Comparison of ENCODE assay signal across 12 cellular contexts in the genomic region with DNA sequence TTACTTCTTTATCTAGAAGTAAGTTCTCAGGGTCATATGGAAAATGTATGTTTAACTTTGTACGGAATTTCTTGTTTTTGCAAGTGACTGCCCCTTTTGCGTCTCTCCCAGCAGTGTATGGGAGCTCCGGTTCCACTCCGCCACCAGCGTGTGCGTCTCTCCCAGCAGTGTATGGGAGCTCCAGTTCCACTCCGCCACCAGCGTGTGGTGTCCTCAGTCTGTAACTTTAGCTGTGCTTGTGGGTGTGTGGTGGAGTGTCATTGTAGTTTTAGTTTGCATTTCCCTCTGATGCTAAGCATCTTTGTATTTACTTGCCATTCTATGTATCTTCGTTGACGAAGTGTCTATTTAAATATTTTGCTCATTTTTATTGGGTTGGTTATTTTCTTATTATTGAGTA. TPM values are rescaled to one million over a fixed set of nuclear protein-coding genes. Genes with fewer than 3 reads are reported as not detected.
DNase-seq lines count a peak whose midpoint lies in the region; ATAC-seq, FAIRE-seq and TF ChIP-seq lines count a peak whose summit lies in the region.
"Had no signal": no experiment of that assay in that cellular context is flagged by ENCODE, and none has a peak within 500 bp of the region (broad histone marks: within the 10 kb centered on the region; RNA-seq: fewer than 3 reads in every experiment).

No MANE protein-coding gene starts in this region.

- BruUV-seq in PC-3 (replicated peaks; lab: Mats Ljungman, UMichigan): no TSS peak

- H3K9me3 Mint-ChIP-seq in endothelial cell (ENCODE audit: unreplicated experiment): no peaks in the 10 kb centered on the region

- intact Hi-C loops in PC-3 (cut with micrococcal nuclease): loop anchor here (10.0 kb wide), 1 partner anchor 177 kb away; no protein-coding TSS in a partner anchor

- H3K27ac Mint-ChIP-seq in endothelial cell (ENCODE audit: unreplicated experiment): no peak overlapping the region

- no peak overlapping the region for H3K4me3 ChIP-seq in PC-3 (ENCODE audit: low read length)

- peaks cover 86% of the 10 kb centered on the region for H3K79me2 ChIP-seq in PC-3 (ENCODE audit: low read length)

- no peaks in the 10 kb centered on the region for H3K9me3 ChIP-seq in PC-3 (ENCODE audit: low read length)

- POLR2A ChIA-PET in PC-3 (lab: Charles Lee; ENCODE audit: unreplicated experiment): no interaction called here

- peaks cover 13% of the 10 kb centered on the region for H3K36me3 ChIP-seq in PC-3 (ENCODE audit: low read depth, low read length)

- H4K20me1 ChIP-seq in PC-3 (ENCODE audit: low read length): peaks cover 36% of the 10 kb centered on the region

- no peaks in the 10 kb centered on the region for H3K9me2 ChIP-seq in PC-3 (replicated peaks; ENCODE audit: low read length)

- no peak for ATAC-seq in PC-3
- ATAC-seq in GM19397 (IDR thresholded peaks at IDR 0.05; ENCODE audit: unreplicated experiment): no peak

- peaks cover 20% of the 10 kb centered on the region for H3K4me1 Mint-ChIP-seq in endothelial cell (ENCODE audit: unreplicated experiment)

- peaks cover 8% of the 10 kb centered on the region for H3K27me3 Mint-ChIP-seq in endothelial cell (ENCODE audit: unreplicated experiment)

- H3K36me3 Mint-ChIP-seq in endothelial cell (ENCODE audit: low read depth, unreplicated experiment): peaks cover 5% of the 10 kb centered on the region

- H3F3A ChIP-seq in PC-3 (ENCODE audit: low read length, unreplicated experiment): no peaks in the 10 kb centered on the region

- H3K27ac ChIP-seq in PC-3 (ENCODE audit: low read length): no peak overlapping the region

- TF ChIP-seq CTCF in PC-3 (conservative IDR thresholded peaks at IDR 0.05; ENCODE audit: low read depth, low read length): peak; percentile 38; the same call in 1 of the 2 replicates
- no peak for TF ChIP-seq CTCF in endothelial cell (IDR thresholded peaks at IDR 0.05; ENCODE audit: unreplicated experiment)
- TF ChIP-seq CTCF in D721Med (IDR thresholded peaks at IDR 0.05; ENCODE audit: insufficient read depth, missing control alignments): no peak

- peaks cover 36% of the 10 kb centered on the region for H3K4me1 ChIP-seq in PC-3 (ENCODE audit: insufficient read depth, low read length)

- H2AFZ ChIP-seq in PC-3 (ENCODE audit: low read length): no peak overlapping the region

- CTCF ChIA-PET in PC-3 (lab: Charles Lee): no interaction called here

- no peak for FAIRE-seq in D721Med (lab: Jason Lieb, UNC)
- FAIRE-seq: kidney had no signal

- H3K4me3 Mint-ChIP-seq in endothelial cell (ENCODE audit: unreplicated experiment): peak overlapping the region; percentile 66

- DNase-seq in stimulated activated CD4-positive, alpha-beta T cell treated with anti-CD3 and anti-CD28 coated beads, Interleukin-4, amount 100 ng/mL, for 1 hour: peak; percentile 14
- DNase-seq in stimulated activated CD4-positive, alpha-beta T cell treated with anti-CD3 and anti-CD28 coated beads, Interleukin-4, amount 100 ng/mL, for 24 hours: no peak
- peak; percentile 19 for DNase-seq in PC-3
- DNase-seq in endothelial cell (ENCODE audit: low spot score): peak; percentile 46
- no peak for DNase-seq in middle frontal gyrus (ENCODE audit: extremely low spot score, low spot score)
- DNase-seq in D721Med (ENCODE audit: insufficient read length, low spot score): no peak
- no peak for DNase-seq in SKM-1 (lab: John Stamatoyannopoulos, UW; ENCODE audit: unreplicated experiment)
- DNase-seq: caudate nucleus, kidney had no signal

- H3K27me3 ChIP-seq in PC-3 (ENCODE audit: low read length): no peaks in the 10 kb centered on the region

- no peak overlapping the region for H3K4me2 ChIP-seq in PC-3 (ENCODE audit: low read length)

- no peak overlapping the region for H3K9ac ChIP-seq in PC-3 (ENCODE audit: low read length)

RNA-seq across cellular contexts. Expression of a gene that starts 2.4 kb away (rescaled TPM):
- total RNA-seq in PC-3 (2014; rRNA removed): 82.4 and 88.7 TPM in 2 replicates
- 55.8 TPM for total RNA-seq in endothelial cell (ENCODE audit: unreplicated experiment)

RNA-seq across cellular contexts. Expression of a gene that starts 3.3 kb away (rescaled TPM):
- 35.1 and 39.4 TPM in 2 replicates for total RNA-seq in PC-3 (2014; rRNA removed)
- 44.3 TPM for total RNA-seq in endothelial cell (ENCODE audit: unreplicated experiment)

RNA-seq across cellular contexts. Expression of a gene that starts 53.3 kb away (rescaled TPM):
- not detected in 2 replicates for total RNA-seq in PC-3 (2014; rRNA removed)
- not detected for total RNA-seq in endothelial cell (ENCODE audit: unreplicated experiment)
- total RNA-seq: G401, kidney, LHCN-M2 had no signal

Comparison
In these comparisons a context has a peak if more than half of its experiments do, and no peak if none do; other contexts are left out.
1. DNase-seq: peak in stimulated activated CD4-positive, alpha-beta T cell treated with anti-CD3 and anti-CD28 coated beads, Interleukin-4, amount 100 ng/mL, for 1 hour (single experiment), PC-3 (single experiment) and endothelial cell (single experiment); none in stimulated activated CD4-positive, alpha-beta T cell treated with anti-CD3 and anti-CD28 coated beads, Interleukin-4, amount 100 ng/mL, for 24 hours (single experiment), middle frontal gyrus (single experiment), D721Med (single experiment) and SKM-1 (single experiment).